In the genomic region with DNA sequence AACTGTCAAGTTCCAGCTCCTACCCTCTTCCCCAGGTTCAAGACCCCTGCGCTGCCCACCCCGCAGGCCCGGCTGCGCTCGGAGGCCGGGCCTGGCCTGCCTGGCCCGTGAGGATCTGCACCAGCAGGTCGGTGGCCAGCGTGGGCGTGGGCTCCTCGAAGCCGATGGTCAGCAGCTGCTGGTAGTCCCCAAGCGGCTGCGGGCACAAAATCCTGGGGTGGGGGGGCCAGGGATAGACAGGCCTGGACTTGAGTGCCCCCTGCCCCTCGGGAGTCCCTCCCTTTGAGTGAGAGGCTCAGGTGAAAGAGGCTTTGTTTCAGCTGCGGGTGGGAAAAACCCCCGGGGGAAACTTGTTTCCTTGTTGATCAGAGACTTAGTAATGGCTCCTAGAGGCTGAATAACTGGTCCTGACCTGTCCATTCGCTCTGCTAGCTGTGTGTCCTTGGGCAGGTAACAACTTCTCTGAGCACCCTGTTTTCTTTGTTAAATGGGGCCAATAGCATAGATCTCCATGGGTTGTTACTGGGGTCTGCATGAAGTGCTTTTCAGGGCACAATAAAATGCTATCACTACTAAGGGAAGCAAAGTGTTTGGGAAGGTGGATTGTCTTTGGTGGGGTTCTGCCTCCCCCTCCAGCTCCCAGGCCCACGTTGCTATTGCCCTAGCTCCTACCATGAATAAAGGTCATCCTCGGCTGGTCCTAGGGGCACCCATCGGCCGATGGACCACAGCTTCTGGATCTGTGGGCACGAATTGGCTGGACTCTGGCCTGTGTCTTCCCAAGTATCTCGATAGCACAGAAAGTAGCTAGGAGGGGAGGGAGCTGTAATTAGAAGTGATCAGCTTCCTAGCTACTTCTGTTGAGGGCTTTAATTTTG, we compare ENCODE assay signal across 1 cellular context.
TF ChIP-seq lines count a peak whose summit lies in the region.

No MANE protein-coding gene starts in this region.

TF ChIP-seq in HEK293T, 16 proteins besides CTCF, POLR2A, EP300 and RAD21:
- TF ChIP-seq HDGF (IDR thresholded peaks at IDR 0.05; ENCODE audit: borderline replicate concordance) (no peak), TARDBP (IDR thresholded peaks at IDR 0.05) (no peak), BHLHE40 (IDR thresholded peaks at IDR 0.05; ENCODE audit: borderline replicate concordance) (no peak), CTBP1 (IDR thresholded peaks at IDR 0.05; ENCODE audit: borderline replicate concordance) (no peak), LEF1 (IDR thresholded peaks at IDR 0.05; ENCODE audit: borderline replicate concordance) (no peak), L3MBTL2 (conservative IDR thresholded peaks at IDR 0.05) (no peak), SP1 (IDR thresholded peaks at IDR 0.05) (no peak), NFRKB (IDR thresholded peaks at IDR 0.05) (no peak), SUZ12 (IDR thresholded peaks at IDR 0.05) (no peak)
- TF ChIP-seq, protein P1, sequence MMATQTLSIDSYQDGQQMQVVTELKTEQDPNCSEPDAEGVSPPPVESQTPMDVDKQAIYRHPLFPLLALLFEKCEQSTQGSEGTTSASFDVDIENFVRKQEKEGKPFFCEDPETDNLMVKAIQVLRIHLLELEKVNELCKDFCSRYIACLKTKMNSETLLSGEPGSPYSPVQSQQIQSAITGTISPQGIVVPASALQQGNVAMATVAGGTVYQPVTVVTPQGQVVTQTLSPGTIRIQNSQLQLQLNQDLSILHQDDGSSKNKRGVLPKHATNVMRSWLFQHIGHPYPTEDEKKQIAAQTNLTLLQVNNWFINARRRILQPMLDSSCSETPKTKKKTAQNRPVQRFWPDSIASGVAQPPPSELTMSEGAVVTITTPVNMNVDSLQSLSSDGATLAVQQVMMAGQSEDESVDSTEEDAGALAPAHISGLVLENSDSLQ (IDR thresholded peaks at IDR 0.05) = no peak
